Comparison of ENCODE assay signal across 8 cellular contexts in genomic region chr4:146333187-146333894, GRCh38.
A peak's percentile ranks its signal among the peaks of the same experiment; 100 is the strongest.
DNase-seq lines count a peak whose midpoint lies in the region; ATAC-seq, FAIRE-seq and TF ChIP-seq lines count a peak whose summit lies in the region.

No MANE protein-coding gene starts in this region.

- TF ChIP-seq POLR2A in HepG2 (IDR thresholded peaks at IDR 0.05; ENCODE audit: insufficient read depth in 1 of 2, low read depth in 2 of 2, low read length in 2 of 2) (no peak), right lobe of liver (IDR thresholded peaks at IDR 0.05) (no peak)

- no peak overlapping the region for H3K4me2 ChIP-seq in HepG2 (ENCODE audit: low read depth, low read length)
- peak overlapping the region; percentile 74 for H3K4me2 ChIP-seq in OCI-LY3 (ENCODE audit: low read length)

- H3K27ac ChIP-seq in HepG2 (ENCODE audit: extremely low read length, insufficient read depth, low read length) (no peak overlapping the region), right lobe of liver (no peak overlapping the region), OCI-LY3 (ENCODE audit: low read length) (no peak overlapping the region)

- peaks cover 3% of the 10 kb centered on the region for H3K9me3 Mint-ChIP-seq in glutamatergic neuron (ENCODE audit: unreplicated experiment)

- BruUV-seq in HepG2 (replicated peaks; lab: Mats Ljungman, UMichigan): no TSS peak

- no peaks in the 10 kb centered on the region for H3K4me1 Mint-ChIP-seq in glutamatergic neuron (ENCODE audit: low read depth, unreplicated experiment)

- intact Hi-C loops in HepG2 (cut with micrococcal nuclease; ENCODE audit: unreplicated experiment) (loop anchor here (1.0 kb wide), 1 partner anchor 229 kb away; no protein-coding TSS in a partner anchor), right lobe of liver (cut with DNase I) (no loop called here)

- no peak overlapping the region for H3K4me3 Mint-ChIP-seq in glutamatergic neuron (ENCODE audit: unreplicated experiment)

- WGBS in HepG2 (ENCODE audit: low lambda C conversion rate): 43% methylated on average over 4 of the region's 4 CpGs
- WGBS in right lobe of liver (ENCODE audit: insufficient coverage, low coverage, low lambda C conversion rate, missing lambda C conversion rate): 28% methylated on average over 3 of the region's 4 CpGs

- ATAC-seq in HepG2: peak; percentile 44; the same call in 1 of the 3 replicates
- no peak for ATAC-seq in right lobe of liver
- peak; percentile 86 for ATAC-seq in HG02870 (IDR thresholded peaks at IDR 0.05; ENCODE audit: unreplicated experiment)

- DNase-seq in HepG2 (ENCODE audit: low spot score): peak; percentile 7
- no peak for DNase-seq in right lobe of liver
- peak; percentile 54 for DNase-seq in fibroblast of the aortic adventitia (ENCODE audit: low read depth)
- no peak for DNase-seq in glutamatergic neuron
- DNase-seq in putamen (ENCODE audit: low spot score): no peak
- DNase-seq in DMS114 treated with DMSO at 0.1 percent for 48 hours (lab: John Stamatoyannopoulos, UW; ENCODE audit: unreplicated experiment): no peak

- FAIRE-seq in HepG2 (lab: Jason Lieb, UNC): no peak

- H3K27me3 ChIP-seq in HepG2 (ENCODE audit: control insufficient read depth in 1 of 2, insufficient read depth in 2 of 2, low read length in 2 of 2) (no peaks in the 10 kb centered on the region), right lobe of liver (no peaks in the 10 kb centered on the region), OCI-LY3 (ENCODE audit: low read depth, low read length) (no peaks in the 10 kb centered on the region)

- H3K27me3 Mint-ChIP-seq in glutamatergic neuron (ENCODE audit: unreplicated experiment): no peaks in the 10 kb centered on the region

- TF ChIP-seq CTCF in HepG2 (CRISPR knock-in tag; IDR thresholded peaks at IDR 0.05) (no peak), right lobe of liver (IDR thresholded peaks at IDR 0.05) (no peak), OCI-LY3 (IDR thresholded peaks at IDR 0.05; ENCODE audit: low read depth, low read length) (no peak), fibroblast of the aortic adventitia (IDR thresholded peaks at IDR 0.05; ENCODE audit: insufficient read depth, low read length) (no peak), glutamatergic neuron (IDR thresholded peaks at IDR 0.05; ENCODE audit: partially characterized antibody, unreplicated experiment) (no peak)

- H2AFZ ChIP-seq in HepG2 (ENCODE audit: low read length): no peak overlapping the region
- H2AFZ ChIP-seq in OCI-LY3 (ENCODE audit: low read depth, low read length): peak overlapping the region; percentile 19; the same call in 1 of the 2 replicates

- in situ Hi-C loops in HepG2 (cut with HindIII; ENCODE audit: extremely low pct_ligation_motif_present, low pct_unique_long_range_greater_than_20kb): loop anchor here (10.0 to 25.0 kb wide), 2 partner anchors 581 to 754 kb away; no protein-coding TSS in a partner anchor

- no peaks in the 10 kb centered on the region for H4K20me1 ChIP-seq in HepG2 (ENCODE audit: insufficient read depth, low read length)
- no peaks in the 10 kb centered on the region for H4K20me1 ChIP-seq in OCI-LY3 (ENCODE audit: insufficient read depth, low read length)

- H3K9me3 ChIP-seq in HepG2 (ENCODE audit: low read length) (no peaks in the 10 kb centered on the region), right lobe of liver (no peaks in the 10 kb centered on the region), OCI-LY3 (ENCODE audit: insufficient read depth, low read length) (no peaks in the 10 kb centered on the region)

- TF ChIP-seq EP300 in HepG2 (IDR thresholded peaks at IDR 0.05; ENCODE audit: low read depth in 2 of 2, low read length in 2 of 2): no peak
- no peak for TF ChIP-seq EP300 in HepG2 (CRISPR knock-in tag; IDR thresholded peaks at IDR 0.05; ENCODE audit: borderline replicate concordance)

- TF ChIP-seq RAD21 in HepG2 (CRISPR knock-in tag; IDR thresholded peaks at IDR 0.05): no peak

- H3K9ac ChIP-seq in HepG2 (ENCODE audit: insufficient read depth, low read depth, low read length) (no peak overlapping the region), OCI-LY3 (ENCODE audit: low read length) (peak overlapping the region; percentile 38)

- CTCF ChIA-PET in HepG2 (lab: Yijun Ruan, JAX; ENCODE audit: low intra/inter-chr PET ratio, low total read pairs): no interaction called here

- POLR2A ChIA-PET in HepG2 (lab: Yijun Ruan, JAX): no interaction called here

- H3K4me1 ChIP-seq in HepG2 (ENCODE audit: insufficient read depth, low read length) (peaks cover 25% of the 10 kb centered on the region), right lobe of liver (peaks cover 0 to 16% (median 7%) of the 10 kb centered on the region in 4 donors), OCI-LY3 (ENCODE audit: low read length) (peaks cover 15% of the 10 kb centered on the region)

- H3K36me3 ChIP-seq in HepG2 (replicated peaks in 1 of 2; ENCODE audit: control insufficient read depth in 1 of 2, insufficient read depth in 2 of 2, low read length in 2 of 2) (no peaks in the 10 kb centered on the region), right lobe of liver (no peaks in the 10 kb centered on the region), OCI-LY3 (replicated peaks; ENCODE audit: low read depth, low read length) (no peaks in the 10 kb centered on the region)

- no peaks in the 10 kb centered on the region for H3K36me3 Mint-ChIP-seq in glutamatergic neuron (ENCODE audit: unreplicated experiment)

- H3K27ac Mint-ChIP-seq in glutamatergic neuron (ENCODE audit: unreplicated experiment): no peak overlapping the region

- H3K79me2 ChIP-seq in HepG2 (ENCODE audit: insufficient read depth, low read length): no peaks in the 10 kb centered on the region
- no peaks in the 10 kb centered on the region for H3K79me2 ChIP-seq in OCI-LY3 (ENCODE audit: low read length)

- H3K4me3 ChIP-seq in HepG2 (replicated peaks in 1 of 3; ENCODE audit: insufficient read depth in 1 of 3, low read depth in 2 of 3, low read length in 3 of 3): no peak overlapping the region
- no peak overlapping the region for H3K4me3 ChIP-seq in right lobe of liver
- H3K4me3 ChIP-seq in OCI-LY3 (ENCODE audit: low read length): peak overlapping the region; percentile 69
- H3K4me3 ChIP-seq in fibroblast of the aortic adventitia (ENCODE audit: low read depth, low read length): peak overlapping the region; percentile 22

TF ChIP-seq in HepG2, 621 proteins besides CTCF, POLR2A, EP300 and RAD21 (continues in another document):
- TF ChIP-seq ZBTB21 (CRISPR knock-in tag; IDR thresholded peaks at IDR 0.05) (no peak), SNAPC2 (CRISPR knock-in tag; IDR thresholded peaks at IDR 0.05) (no peak), ARID3A (IDR thresholded peaks at IDR 0.05; ENCODE audit: low read depth, low read length) (no peak), ZC3H4 (CRISPR knock-in tag; IDR thresholded peaks at IDR 0.05; ENCODE audit: borderline replicate concordance) (no peak), HINFP (CRISPR knock-in tag; IDR thresholded peaks at IDR 0.05; ENCODE audit: low read depth) (no peak), MYPOP (CRISPR knock-in tag; IDR thresholded peaks at IDR 0.05) (no peak), RARG (CRISPR knock-in tag; IDR thresholded peaks at IDR 0.05; ENCODE audit: low read depth) (no peak), NFYB (CRISPR knock-in tag; IDR thresholded peaks at IDR 0.05) (no peak), MXD1 (CRISPR knock-in tag; IDR thresholded peaks at IDR 0.05) (no peak), GFI1 (CRISPR knock-in tag; IDR thresholded peaks at IDR 0.05; ENCODE audit: borderline replicate concordance) (no peak), GATAD2A (CRISPR knock-in tag; IDR thresholded peaks at IDR 0.05) (no peak), SRSF1 (optimal IDR thresholded peaks at IDR 0.05; ENCODE audit: low read depth, low read length) (no peak)

Comparison
In these comparisons a context has a peak if more than half of its experiments do, and no peak if none do; other contexts are left out.
1. ATAC-seq: peak in HepG2 (single experiment) and HG02870 (single experiment); none in right lobe of liver (0 of 4).
2. DNase-seq: peak in HepG2 (single experiment) and fibroblast of the aortic adventitia (single experiment); none in right lobe of liver (0 of 3), glutamatergic neuron (single experiment), putamen (single experiment) and DMS114 treated with DMSO at 0.1 percent for 48 hours (single experiment).
3. H3K4me3 ChIP-seq: peak in OCI-LY3 (single experiment) and fibroblast of the aortic adventitia (single experiment); none in HepG2 (0 of 3) and right lobe of liver (0 of 3).